In the genomic region with DNA sequence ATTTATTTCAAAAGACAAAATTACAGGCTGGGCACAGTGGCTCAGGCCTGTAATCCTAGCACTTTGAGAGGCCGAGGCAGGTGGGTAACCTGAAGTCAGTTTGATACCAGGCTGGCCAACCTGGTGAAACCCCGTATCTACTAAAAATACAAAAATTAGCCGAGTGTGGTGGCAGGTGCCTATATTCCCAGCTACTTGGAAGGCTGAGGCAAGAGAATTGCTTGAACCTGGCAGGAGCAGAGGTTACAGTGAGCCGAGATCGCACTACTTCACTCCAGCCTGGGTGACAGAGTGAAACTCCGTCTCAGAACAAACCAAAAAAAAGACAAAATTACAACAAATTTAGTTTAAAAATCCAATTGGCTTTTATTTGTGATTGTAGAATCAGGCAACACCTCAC, we compare ENCODE assay signal across 22 cellular contexts. TPM values are rescaled to one million over a fixed set of nuclear protein-coding genes. Genes with fewer than 3 reads are reported as not detected.
DNase-seq lines count a peak whose midpoint lies in the region; ATAC-seq, FAIRE-seq and TF ChIP-seq lines count a peak whose summit lies in the region.
"Had no signal": no experiment of that assay in that cellular context is flagged by ENCODE, and none has a peak within 500 bp of the region (broad histone marks: within the 10 kb centered on the region; RNA-seq: fewer than 3 reads in every experiment).

No MANE protein-coding gene starts in this region.

- in situ Hi-C loops in HepG2 (cut with HindIII; ENCODE audit: extremely low pct_ligation_motif_present, low pct_unique_long_range_greater_than_20kb) = no loop called here

- H3K9me2 ChIP-seq in PC-3 (replicated peaks; ENCODE audit: low read length) = no peaks in the 10 kb centered on the region

- TF ChIP-seq POLR2A in HepG2 (IDR thresholded peaks at IDR 0.05; ENCODE audit: insufficient read depth in 1 of 2, low read depth in 2 of 2, low read length in 2 of 2) = no peak
- TF ChIP-seq POLR2A in right lobe of liver (IDR thresholded peaks at IDR 0.05) = no peak
- TF ChIP-seq POLR2A in body of pancreas (IDR thresholded peaks at IDR 0.05) = peak in 2 of 3 donors; percentile 41 to 51

- no peaks in the 10 kb centered on the region for H3F3A ChIP-seq in PC-3 (ENCODE audit: low read length, unreplicated experiment)

- H3K27ac ChIP-seq in HepG2 (ENCODE audit: extremely low read length, insufficient read depth, low read length) (no peak overlapping the region), right lobe of liver (peak overlapping the region in 1 of 3 donors; percentile 38), PC-3 (ENCODE audit: low read length) (peak overlapping the region; percentile 28), body of pancreas (peak overlapping the region; percentile 77 to 81 (median 78)), pancreas (peak overlapping the region; percentile 44 to 80 (median 56))
- H3K27ac ChIP-seq: BLaER1, C4-2B had no signal

- H3K4me1 ChIP-seq in HepG2 (ENCODE audit: insufficient read depth, low read length) (peaks cover 12% of the 10 kb centered on the region), right lobe of liver (peaks cover 0 to 11% (median 2%) of the 10 kb centered on the region in 4 donors), PC-3 (ENCODE audit: insufficient read depth, low read length) (peaks cover 12% of the 10 kb centered on the region), body of pancreas (peaks cover 25% of the 10 kb centered on the region), pancreas (peaks cover 0 to 9% (median 0%) of the 10 kb centered on the region in 3 donors)

- H3K79me2 ChIP-seq in HepG2 (ENCODE audit: insufficient read depth, low read length) = no peaks in the 10 kb centered on the region
- H3K79me2 ChIP-seq in PC-3 (ENCODE audit: low read length) = no peaks in the 10 kb centered on the region

- H3K27me3 ChIP-seq in HepG2 (ENCODE audit: control insufficient read depth in 1 of 2, insufficient read depth in 2 of 2, low read length in 2 of 2) (no peaks in the 10 kb centered on the region), right lobe of liver (no peaks in the 10 kb centered on the region), PC-3 (ENCODE audit: low read length) (no peaks in the 10 kb centered on the region), body of pancreas (no peaks in the 10 kb centered on the region), pancreas (no peaks in the 10 kb centered on the region)
- H3K27me3 ChIP-seq: BLaER1 had no signal

- no peak for ATAC-seq in HepG2
- no peak for ATAC-seq in right lobe of liver
- no peak for ATAC-seq in PC-3
- peak; percentile 69 for ATAC-seq in body of pancreas
- ATAC-seq in pancreas = peak; percentile 71 to 80 (median 78)
- ATAC-seq in omental fat pad (ENCODE audit: low FRiP score) = no peak
- ATAC-seq: CD8-positive, alpha-beta T cell had no signal

- intact Hi-C loops in HepG2 (cut with micrococcal nuclease; ENCODE audit: unreplicated experiment) = no loop called here
- intact Hi-C loops in right lobe of liver (cut with DNase I) = no loop called here
- intact Hi-C loops in PC-3 (cut with micrococcal nuclease) = no loop called here
- intact Hi-C loops in body of pancreas (cut with DNase I) = no loop called here
- intact Hi-C loops in pancreas (cut with DNase I) = no loop called here

- H3K9me3 ChIP-seq in HepG2 (ENCODE audit: low read length) = no peaks in the 10 kb centered on the region
- no peaks in the 10 kb centered on the region for H3K9me3 ChIP-seq in right lobe of liver
- no peaks in the 10 kb centered on the region for H3K9me3 ChIP-seq in PC-3 (ENCODE audit: low read length)
- H3K9me3 ChIP-seq in body of pancreas = no peaks in the 10 kb centered on the region
- H3K9me3 ChIP-seq in pancreas = no peaks in the 10 kb centered on the region
- H3K9me3 ChIP-seq: BLaER1, HAP-1 had no signal

- H2AFZ ChIP-seq in HepG2 (ENCODE audit: low read length) = no peak overlapping the region
- no peak overlapping the region; the same call in 1 of the 2 replicates for H2AFZ ChIP-seq in PC-3 (ENCODE audit: low read length)

- POLR2A ChIA-PET in HepG2 (lab: Yijun Ruan, JAX) = no interaction called here
- POLR2A ChIA-PET in PC-3 (lab: Charles Lee; ENCODE audit: unreplicated experiment) = no interaction called here

- no peaks in the 10 kb centered on the region for H4K20me1 ChIP-seq in HepG2 (ENCODE audit: insufficient read depth, low read length)
- H4K20me1 ChIP-seq in PC-3 (ENCODE audit: low read length) = no peaks in the 10 kb centered on the region
- H4K20me1 ChIP-seq: BLaER1 had no signal

- FAIRE-seq in HepG2 (lab: Jason Lieb, UNC) (no peak), pancreas (lab: Jason Lieb, UNC) (no peak)
- FAIRE-seq: A204.1, GM12891, GM18507, H54 had no signal

- CTCF ChIA-PET in HepG2 (lab: Yijun Ruan, JAX; ENCODE audit: low intra/inter-chr PET ratio, low total read pairs) (no interaction called here), PC-3 (lab: Charles Lee) (no interaction called here)

- H3K4me2 ChIP-seq in HepG2 (ENCODE audit: low read depth, low read length) (peak overlapping the region; percentile 45; the same call in 1 of the 2 replicates), PC-3 (ENCODE audit: low read length) (peak overlapping the region; percentile 62)
- H3K4me2 ChIP-seq: BLaER1 had no signal

- no peak for TF ChIP-seq RAD21 in HepG2 (CRISPR knock-in tag; IDR thresholded peaks at IDR 0.05)

- no peaks in the 10 kb centered on the region for H3K36me3 ChIP-seq in HepG2 (replicated peaks in 1 of 2; ENCODE audit: control insufficient read depth in 1 of 2, insufficient read depth in 2 of 2, low read length in 2 of 2)
- H3K36me3 ChIP-seq in right lobe of liver = no peaks in the 10 kb centered on the region
- H3K36me3 ChIP-seq in PC-3 (ENCODE audit: low read depth, low read length) = no peaks in the 10 kb centered on the region
- H3K36me3 ChIP-seq in body of pancreas (replicated peaks in 1 of 2; ENCODE audit: insufficient read depth in 1 of 2, low read depth in 2 of 2) = no peaks in the 10 kb centered on the region
- no peaks in the 10 kb centered on the region for H3K36me3 ChIP-seq in pancreas
- H3K36me3 ChIP-seq: BLaER1, HAP-1 had no signal

- TF ChIP-seq CTCF in HepG2 (CRISPR knock-in tag; IDR thresholded peaks at IDR 0.05) = no peak
- TF ChIP-seq CTCF in right lobe of liver (IDR thresholded peaks at IDR 0.05) = no peak
- no peak for TF ChIP-seq CTCF in PC-3 (conservative IDR thresholded peaks at IDR 0.05; ENCODE audit: low read depth, low read length)
- no peak for TF ChIP-seq CTCF in body of pancreas (IDR thresholded peaks at IDR 0.05)
- no peak for TF ChIP-seq CTCF in pancreas (IDR thresholded peaks at IDR 0.05)
- TF ChIP-seq CTCF in omental fat pad (IDR thresholded peaks at IDR 0.05) = no peak

- no peak for DNase-seq in HepG2 (ENCODE audit: low spot score)
- no peak for DNase-seq in right lobe of liver
- no peak for DNase-seq in PC-3
- DNase-seq in body of pancreas = peak; percentile 58 to 78 (median 68)
- peak in 4 of 6 donors; percentile 38 to 73 (median 52) for DNase-seq in pancreas
- DNase-seq in omental fat pad (ENCODE audit: low spot score) = no peak
- no peak for DNase-seq in RPMI8226
- no peak for DNase-seq in NCI-H1436 (lab: John Stamatoyannopoulos, UW)
- DNase-seq: CD4-positive, CD25-positive, alpha-beta regulatory T cell; CD8-positive, alpha-beta T cell; DMS53; DMS79 treated with DMSO at 0.1 percent for 48 hours; GF-D8; GOT3; HFFc6 had no signal

- no peak for TF ChIP-seq EP300 in HepG2 (IDR thresholded peaks at IDR 0.05; ENCODE audit: low read depth in 2 of 2, low read length in 2 of 2)
- TF ChIP-seq EP300 in HepG2 (CRISPR knock-in tag; IDR thresholded peaks at IDR 0.05; ENCODE audit: borderline replicate concordance) = no peak

- no peak overlapping the region for H3K4me3 ChIP-seq in HepG2 (replicated peaks in 1 of 3; ENCODE audit: insufficient read depth in 1 of 3, low read depth in 2 of 3, low read length in 3 of 3)
- H3K4me3 ChIP-seq in right lobe of liver = no peak overlapping the region
- H3K4me3 ChIP-seq in PC-3 (ENCODE audit: low read length) = no peak overlapping the region; the same call in 1 of the 2 replicates
- H3K4me3 ChIP-seq in body of pancreas = no peak overlapping the region
- H3K4me3 ChIP-seq in pancreas = no peak overlapping the region
- H3K4me3 ChIP-seq: BLaER1, HAP-1 had no signal

- no TSS peak for BruUV-seq in HepG2 (replicated peaks; lab: Mats Ljungman, UMichigan)
- no TSS peak for BruUV-seq in PC-3 (replicated peaks; lab: Mats Ljungman, UMichigan)

- H3K9ac ChIP-seq in HepG2 (ENCODE audit: insufficient read depth, low read depth, low read length) (no peak overlapping the region; the same call in 1 of the 2 replicates), PC-3 (ENCODE audit: low read length) (no peak overlapping the region)
- H3K9ac ChIP-seq: BLaER1 had no signal

- WGBS in HepG2 (ENCODE audit: low lambda C conversion rate) = 30% methylated on average over 6 of the region's 6 CpGs
- 91% methylated on average over 5 of the region's 6 CpGs for WGBS in right lobe of liver (ENCODE audit: insufficient coverage, low coverage, low lambda C conversion rate, missing lambda C conversion rate)
- 39 to 45% methylated on average over 6 of the region's 6 CpGs for WGBS in body of pancreas, 2 donors
- WGBS in pancreas, 2 donors = 42 to 52% methylated on average over 6 of the region's 6 CpGs

RNA-seq across cellular contexts. Expression of gene SLC30A5, which starts 14.3 kb away (rescaled TPM):
- total RNA-seq in HepG2 (2016; rRNA removed; fragmentation: Illumina TruSeq; extraction: Trizol) = 38.0 and 53.6 TPM in 2 replicates
- total RNA-seq in HepG2 (2016; cell fraction: cytosol; rRNA removed; fragmentation: Illumina TruSeq; extraction: Trizol; ENCODE audit: low read depth) = 31.6 and 34.5 TPM in 2 replicates
- 30.3 and 45.5 TPM in 2 replicates for total RNA-seq in HepG2 (2016; cell fraction: insoluble cytoplasmic fraction; rRNA removed; fragmentation: Illumina TruSeq; extraction: Trizol)
- total RNA-seq in HepG2 (2016; cell fraction: membrane; rRNA removed; fragmentation: Illumina TruSeq; extraction: Trizol) = 49.5 and 53.4 TPM in 2 replicates
- total RNA-seq in HepG2 (2016; cell fraction: nucleus; rRNA removed; fragmentation: Illumina TruSeq; extraction: Trizol) = 45.0 and 49.8 TPM in 2 replicates
- 40.7 and 46.0 TPM in 2 replicates for polyA plus RNA-seq in HepG2 (2011; rRNA removed)
- 20.8 and 26.3 TPM in 2 replicates for polyA plus RNA-seq in HepG2 (2011; cell fraction: cytosol; rRNA removed)
- 12.8 and 20.0 TPM in 2 replicates for polyA plus RNA-seq in HepG2 (2011; cell fraction: nucleus; rRNA removed)
- 20.2 and 28.1 TPM in 2 replicates for polyA plus RNA-seq in HepG2 (2012)
- polyA plus RNA-seq in HepG2 (2016; cell fraction: cytosol; fragmentation: Illumina TruSeq; extraction: Trizol; ENCODE audit: low read depth) = 41.7 and 42.9 TPM in 2 replicates
- polyA plus RNA-seq in HepG2 (2016; cell fraction: insoluble cytoplasmic fraction; fragmentation: Illumina TruSeq; extraction: Trizol; ENCODE audit: low read depth) = 33.4 and 37.3 TPM in 2 replicates
- 52.5 and 54.7 TPM in 2 replicates for polyA plus RNA-seq in HepG2 (2016; cell fraction: membrane; fragmentation: Illumina TruSeq; extraction: Trizol; ENCODE audit: low read depth)
- 77.8 and 87.7 TPM in 2 replicates for polyA plus RNA-seq in HepG2 (2016; cell fraction: nucleus; fragmentation: Illumina TruSeq; extraction: Trizol; ENCODE audit: insufficient read depth, low read depth)
- polyA minus RNA-seq in HepG2 (2011; rRNA and poly(A)+ RNA removed; ENCODE audit: low replicate concordance) = 145 and 157 TPM in 2 replicates
- 35.9 and 43.9 TPM in 2 replicates for polyA minus RNA-seq in HepG2 (2011; cell fraction: cytosol; rRNA and poly(A)+ RNA removed)
- 20.1 and 27.8 TPM in 2 replicates for polyA minus RNA-seq in HepG2 (2011; cell fraction: nucleus; rRNA and poly(A)+ RNA removed)
- 10 to 100 TPM; 18.7 to 29.4 (median 23.4) TPM for total RNA-seq in right lobe of liver
- total RNA-seq in PC-3 (2014; rRNA removed) = 54.7 and 55.3 TPM in 2 replicates
- total RNA-seq in body of pancreas = 10 to 100 TPM; 30.3 to 35.0 TPM
- total RNA-seq in pancreas = 10 to 100 TPM; 18.2 to 37.0 (median 25.0) TPM
- polyA plus RNA-seq in pancreas = 10 to 100 TPM; 22.6 to 32.4 TPM
- total RNA-seq in omental fat pad = 10 to 100 TPM; 39.1 to 52.6 (median 42.3) TPM

Comparison
In these comparisons a context has a peak if more than half of its experiments do, and no peak if none do; other contexts are left out.
1. ATAC-seq: peak in body of pancreas (single experiment) and pancreas (4 of 4); none in HepG2 (single experiment), right lobe of liver (0 of 4), PC-3 (single experiment) and omental fat pad (single experiment).
2. DNase-seq: peak in body of pancreas (4 of 4) and pancreas (4 of 6); none in HepG2 (single experiment), right lobe of liver (0 of 3), PC-3 (single experiment), omental fat pad (single experiment), RPMI8226 (single experiment) and NCI-H1436 (single experiment).
3. POLR2A ChIP-seq: peak in body of pancreas (2 of 3); none in HepG2 (0 of 2) and right lobe of liver (single experiment).